9 cellular contexts compared by ENCODE assay signal in genomic region chr16:10895053-10895946, GRCh38.
DNase-seq lines count a peak whose midpoint lies in the region; ATAC-seq and TF ChIP-seq lines count a peak whose summit lies in the region.
"Had no signal": no experiment of that assay in that cellular context is flagged by ENCODE, and none has a peak within 500 bp of the region (broad histone marks: within the 10 kb centered on the region; RNA-seq: fewer than 3 reads in every experiment).

No MANE protein-coding gene starts in this region.

- H3K36me3 ChIP-seq in DND-41 (ENCODE audit: insufficient read depth, low read length), result no peaks in the 10 kb centered on the region
- no peaks in the 10 kb centered on the region for H3K36me3 ChIP-seq in effector memory CD4-positive, alpha-beta T cell (ENCODE audit: control insufficient read depth, insufficient read depth, low read length)

- TF ChIP-seq CTCF in DND-41 (IDR thresholded peaks at IDR 0.05; ENCODE audit: borderline replicate concordance, extremely low read depth, low read length, poor library complexity, severe bottlenecking) (no peak), astrocyte of the spinal cord (IDR thresholded peaks at IDR 0.05; ENCODE audit: low read depth, low read length) (no peak)

- no peaks in the 10 kb centered on the region for H3K79me2 ChIP-seq in DND-41 (ENCODE audit: insufficient read depth, low read length)

- no peak overlapping the region for H3K4me2 ChIP-seq in DND-41 (ENCODE audit: insufficient read depth, low read length)

- peaks cover 57% of the 10 kb centered on the region for H3K36me3 Mint-ChIP-seq in memory B cell

- no peaks in the 10 kb centered on the region for H3K27me3 ChIP-seq in DND-41 (ENCODE audit: insufficient read depth, low read length, poor library complexity)
- no peaks in the 10 kb centered on the region for H3K27me3 ChIP-seq in effector memory CD4-positive, alpha-beta T cell (replicated peaks; ENCODE audit: control insufficient read depth, insufficient read depth, low read length, poor library complexity, severe bottlenecking)

- no peak overlapping the region for H3K27ac ChIP-seq in DND-41 (ENCODE audit: low read length)
- no peak overlapping the region for H3K27ac ChIP-seq in effector memory CD4-positive, alpha-beta T cell (ENCODE audit: insufficient read depth, low read length, poor library complexity, severe bottlenecking)

- no peak overlapping the region for H3K9ac ChIP-seq in DND-41 (ENCODE audit: low read depth, low read length)

- no peaks in the 10 kb centered on the region for H3K27me3 Mint-ChIP-seq in memory B cell

- no peaks in the 10 kb centered on the region for H3K9me3 Mint-ChIP-seq in memory B cell
- H3K9me3 Mint-ChIP-seq: T-cell had no signal

- no peaks in the 10 kb centered on the region for H3K4me1 ChIP-seq in DND-41 (ENCODE audit: insufficient read depth, low read length)
- no peaks in the 10 kb centered on the region for H3K4me1 ChIP-seq in effector memory CD4-positive, alpha-beta T cell (ENCODE audit: control insufficient read depth, insufficient read depth, low read length, poor library complexity, severe bottlenecking)

- no peak overlapping the region for H2AFZ ChIP-seq in DND-41 (ENCODE audit: low read depth, low read length)

- H3K9me3 ChIP-seq in DND-41 (ENCODE audit: insufficient read depth, low read length, severe bottlenecking), result no peaks in the 10 kb centered on the region
- no peaks in the 10 kb centered on the region for H3K9me3 ChIP-seq in effector memory CD4-positive, alpha-beta T cell (ENCODE audit: control insufficient read depth, low read length)

- H3K4me3 ChIP-seq in DND-41 (ENCODE audit: low read depth in 1 of 2, low read length in 2 of 2), result no peak overlapping the region
- no peak overlapping the region for H3K4me3 ChIP-seq in astrocyte of the spinal cord (ENCODE audit: low read depth, low read length)
- no peak overlapping the region for H3K4me3 ChIP-seq in effector memory CD4-positive, alpha-beta T cell (ENCODE audit: insufficient read depth, low read depth, low read length, poor library complexity, severe bottlenecking)

- peaks cover 72% of the 10 kb centered on the region for H3K4me1 Mint-ChIP-seq in memory B cell

- H3K4me3 Mint-ChIP-seq in memory B cell, result peak overlapping the region; percentile 53
- H3K4me3 Mint-ChIP-seq: T-cell had no signal

- peaks cover 4% of the 10 kb centered on the region; the same call in 1 of the 2 replicates for H4K20me1 ChIP-seq in DND-41 (ENCODE audit: insufficient read depth, low read length)

- ATAC-seq in DND-41 (ENCODE audit: insufficient read depth, low read depth) (peak; percentile 95), memory B cell (ENCODE audit: low read depth) (no peak), HG03045 (IDR thresholded peaks at IDR 0.05; ENCODE audit: unreplicated experiment) (no peak), GM18520 (IDR thresholded peaks at IDR 0.05; ENCODE audit: unreplicated experiment) (no peak)
- ATAC-seq: T-cell had no signal

- in situ Hi-C loops in astrocyte of the spinal cord (cut with HindIII; ENCODE audit: low sequenced_read_pairs), result no loop called here

- H3K27ac Mint-ChIP-seq in memory B cell, result peak overlapping the region; percentile 87
- H3K27ac Mint-ChIP-seq: T-cell had no signal

- DNase-seq in DND-41, result peak; percentile 78
- DNase-seq in Kasumi-1 (lab: John Stamatoyannopoulos, UW), result peak; percentile 21 to 24
- DNase-seq in astrocyte of the spinal cord (ENCODE audit: low read depth, low spot score), result peak; percentile 14
- DNase-seq in memory B cell (ENCODE audit: low spot score in 2 of 2), result peak; percentile 59 to 72
- no peak for DNase-seq in NCI-H510A (lab: John Stamatoyannopoulos, UW)
- DNase-seq in effector memory CD4-positive, alpha-beta T cell, result no peak

Comparison
In these comparisons a context has a peak if more than half of its experiments do, and no peak if none do; other contexts are left out.
1. DNase-seq: peak in DND-41 (single experiment), Kasumi-1 (2 of 2), astrocyte of the spinal cord (single experiment) and memory B cell (2 of 2); none in NCI-H510A (single experiment) and effector memory CD4-positive, alpha-beta T cell (0 of 3).